Comparison of ENCODE assay signal across 23 cellular contexts in genomic region chr2:150625741-150626140, GRCh38.
"Had no signal": no experiment of that assay in that cellular context is flagged by ENCODE, and none has a peak within 500 bp of the region (broad histone marks: within the 10 kb centered on the region; RNA-seq: fewer than 3 reads in every experiment).

No MANE protein-coding gene starts in this region.

- H2AFZ ChIP-seq: PC-9 had no signal

- DNase-seq: activated CD4-positive, alpha-beta T cell treated with anti-CD3 and anti-CD28 coated beads for 48 hours; activated CD4-positive, alpha-beta T cell treated with anti-CD3 and anti-CD28 coated beads, Interleukin-2, amount 50 U/mL, for 4 hours; activated CD4-positive, CD25-positive, alpha-beta regulatory T cell treated with anti-CD3 and anti-CD28 coated beads, Interleukin-2, amount 50 U/mL, for 72 hours; activated CD8-positive, alpha-beta memory T cell treated with anti-CD3 and anti-CD28 coated beads, Interleukin-2, amount 50 U/mL, for 48 hours; activated CD8-positive, alpha-beta T cell treated with anti-CD3 and anti-CD28 coated beads, Interleukin-2, amount 10 ng/mL, durations not matched to agents 7 days and 5 days; activated naive CD4-positive, alpha-beta T cell treated with anti-CD3 and anti-CD28 coated beads, Interleukin-2, amount 50 U/mL, for 16 hours; activated naive CD8-positive, alpha-beta T cell treated with anti-CD3 and anti-CD28 coated beads, Interleukin-2, amount 10 ng/mL, durations not matched to agents 7 days and 5 days; activated T-cell treated with anti-CD3 and anti-CD28 coated beads, Interleukin-2, amount 50 U/mL, for 1 hour; adrenal gland; anterior cingulate cortex; body of pancreas; MG63; MV-4-11; NCI-H1105; NCI-H1436; NCI-H1694 treated with DMSO at 0.1 percent for 48 hours; NCI-H2029 treated with DMSO at 0.1 percent for 48 hours; NCI-H345; NCI-H510A; SHP77 treated with DMSO at 0.1 percent for 48 hours had no signal

- ATAC-seq: activated CD8-positive, alpha-beta T cell treated with anti-CD3 and anti-CD28 coated beads, Interleukin-2, amount 10 ng/mL, durations not matched to agents 7 days and 5 days; body of pancreas had no signal

- H3K4me1 ChIP-seq: body of pancreas had no signal

- H3K36me3 ChIP-seq: adrenal gland, cardiac muscle cell, MG63 had no signal

- H3K27ac ChIP-seq: adrenal gland, body of pancreas, cardiac muscle cell, KMS-11, PC-9 had no signal

- H3K27me3 ChIP-seq: adrenal gland, body of pancreas, cardiac muscle cell, MG63 had no signal

- H3K9ac ChIP-seq: KMS-11 had no signal

- H3K9me3 ChIP-seq: adrenal gland, body of pancreas, MG63 had no signal

- H3K4me3 ChIP-seq: adrenal gland, body of pancreas, cardiac muscle cell, MG63, PC-9 had no signal

- H3K4me2 ChIP-seq: KMS-11, PC-9 had no signal
